ENCODE assay signal across 9 cellular contexts in genomic region chr11:4636962-4637661, GRCh38. TPM values are rescaled to one million over a fixed set of nuclear protein-coding genes. Genes with fewer than 3 reads are reported as not detected.
DNase-seq lines count a peak whose midpoint lies in the region; ATAC-seq, FAIRE-seq and TF ChIP-seq lines count a peak whose summit lies in the region.
"Had no signal": no experiment of that assay in that cellular context is flagged by ENCODE, and none has a peak within 500 bp of the region (broad histone marks: within the 10 kb centered on the region; RNA-seq: fewer than 3 reads in every experiment).

TSS of gene OR51D1 (plus strand) at chr11:4637477. CDS start at chr11:4639791, 2,314 bp downstream.

- intact Hi-C loops in activated T-helper 1 cell treated with anti-CD3 and anti-CD28 coated beads, Interleukin-12 subunit alpha, Interleukin-12 subunit beta, Interleukin-2, Interleukin-4 antibody, amounts not matched to agents 30 ng/mL and 10 ng/mL and 1 ng/mL, durations not matched to agents 14 hours and 24 hours and 36 hours (cut with micrococcal nuclease), result loop anchor here (1.0 to 2.0 kb wide), 4 partner anchors 28 to 1171 kb away; partner anchors contain the start of genes OR52N2 and TRIM68

- FAIRE-seq in RCC 7860 (lab: Jason Lieb, UNC), result no peak

- no peaks in the 10 kb centered on the region for H3K9me3 ChIP-seq in suprapubic skin

- TF ChIP-seq EP300 in suprapubic skin (IDR thresholded peaks at IDR 0.05), result no peak

- no peak within 1 kb of the TSS for H3K27ac ChIP-seq in suprapubic skin

- peak; percentile 47 to 83 for TF ChIP-seq CTCF in suprapubic skin (IDR thresholded peaks at IDR 0.05)

- no peaks in the 10 kb centered on the region for H3K36me3 Mint-ChIP-seq in activated T-helper 1 cell treated with anti-CD3 and anti-CD28 coated beads, Interleukin-12 subunit alpha, Interleukin-12 subunit beta, Interleukin-2, Interleukin-4 antibody, amounts not matched to agents 30 ng/mL and 10 ng/mL and 1 ng/mL, durations not matched to agents 14 hours and 24 hours and 36 hours (ENCODE audit: low read depth)

- H3K27ac Mint-ChIP-seq in activated T-helper 1 cell treated with anti-CD3 and anti-CD28 coated beads, Interleukin-12 subunit alpha, Interleukin-12 subunit beta, Interleukin-2, Interleukin-4 antibody, amounts not matched to agents 30 ng/mL and 10 ng/mL and 1 ng/mL, durations not matched to agents 14 hours and 24 hours and 36 hours, result no peak within 1 kb of the TSS

- WGBS in suprapubic skin, result 34% methylated on average over 21 of the region's 21 CpGs

- no peak for TF ChIP-seq POLR2A in suprapubic skin (IDR thresholded peaks at IDR 0.05)

- H3K4me3 Mint-ChIP-seq in activated T-helper 1 cell treated with anti-CD3 and anti-CD28 coated beads, Interleukin-12 subunit alpha, Interleukin-12 subunit beta, Interleukin-2, Interleukin-4 antibody, amounts not matched to agents 30 ng/mL and 10 ng/mL and 1 ng/mL, durations not matched to agents 14 hours and 24 hours and 36 hours, result no peak within 1 kb of the TSS

- peaks cover 2% of the 10 kb centered on the region for H3K27me3 Mint-ChIP-seq in activated T-helper 1 cell treated with anti-CD3 and anti-CD28 coated beads, Interleukin-12 subunit alpha, Interleukin-12 subunit beta, Interleukin-2, Interleukin-4 antibody, amounts not matched to agents 30 ng/mL and 10 ng/mL and 1 ng/mL, durations not matched to agents 14 hours and 24 hours and 36 hours (ENCODE audit: insufficient read depth)

- H3K27me3 ChIP-seq in suprapubic skin, result peaks cover 9% of the 10 kb centered on the region

- peak; percentile 97 for ATAC-seq in GM21825 (IDR thresholded peaks at IDR 0.05; ENCODE audit: unreplicated experiment)

- no peaks in the 10 kb centered on the region for H3K9me3 Mint-ChIP-seq in activated T-helper 1 cell treated with anti-CD3 and anti-CD28 coated beads, Interleukin-12 subunit alpha, Interleukin-12 subunit beta, Interleukin-2, Interleukin-4 antibody, amounts not matched to agents 30 ng/mL and 10 ng/mL and 1 ng/mL, durations not matched to agents 14 hours and 24 hours and 36 hours

- H3K4me1 ChIP-seq in suprapubic skin, result peaks cover 3% of the 10 kb centered on the region

- H3K4me3 ChIP-seq in suprapubic skin, result peak within 1 kb of the TSS; percentile 21

- DNase-seq in ELR (ENCODE audit: low read depth) (peak; percentile 68), KG1 (lab: John Stamatoyannopoulos, UW) (peak; percentile 24), RCC 7860 (ENCODE audit: low spot score) (peak; percentile 10), foreskin melanocyte (peak; percentile 55), occipital lobe (lab: John Stamatoyannopoulos, UW) (peak; percentile 42), suprapubic skin (ENCODE audit: low spot score in 2 of 2) (peak in 1 of 2 donors; percentile 81)
- peak; percentile 52 for DNase-seq in activated T-helper 1 cell treated with anti-CD3 and anti-CD28 coated beads, Interleukin-12 subunit alpha, Interleukin-12 subunit beta, Interleukin-2, Interleukin-4 antibody, amounts not matched to agents 30 ng/mL and 10 ng/mL and 1 ng/mL, durations not matched to agents 14 hours and 24 hours and 36 hours (ENCODE audit: low spot score)

- no peaks in the 10 kb centered on the region for H3K4me1 Mint-ChIP-seq in activated T-helper 1 cell treated with anti-CD3 and anti-CD28 coated beads, Interleukin-12 subunit alpha, Interleukin-12 subunit beta, Interleukin-2, Interleukin-4 antibody, amounts not matched to agents 30 ng/mL and 10 ng/mL and 1 ng/mL, durations not matched to agents 14 hours and 24 hours and 36 hours (ENCODE audit: low read depth)

- no peaks in the 10 kb centered on the region for H3K36me3 ChIP-seq in suprapubic skin

RNA-seq across cellular contexts. Expression of gene OR51D1, which starts in this region (rescaled TPM):
- total RNA-seq in activated T-helper 1 cell treated with anti-CD3 and anti-CD28 coated beads, Interleukin-12 subunit alpha, Interleukin-12 subunit beta, Interleukin-2, Interleukin-4 antibody, amounts not matched to agents 30 ng/mL and 10 ng/mL and 1 ng/mL, durations not matched to agents 14 hours and 24 hours and 36 hours, result not detected in 2 replicates
- total RNA-seq in occipital lobe, result not detected
- total RNA-seq in suprapubic skin, result not detected
- total RNA-seq: subcutaneous adipose tissue had no signal

Comparison
In these comparisons a context has a peak if more than half of its experiments do, and no peak if none do; other contexts are left out.
1. Peak in DNase-seq in activated T-helper 1 cell treated with anti-CD3 and anti-CD28 coated beads, Interleukin-12 subunit alpha, Interleukin-12 subunit beta, Interleukin-2, Interleukin-4 antibody, amounts not matched to agents 30 ng/mL and 10 ng/mL and 1 ng/mL, durations not matched to agents 14 hours and 24 hours and 36 hours; RNA of the gene not detected or under 1 TPM.
2. Peak in DNase-seq in occipital lobe; RNA of the gene not detected or under 1 TPM.